28 cellular contexts compared by ENCODE assay signal in the genomic region with DNA sequence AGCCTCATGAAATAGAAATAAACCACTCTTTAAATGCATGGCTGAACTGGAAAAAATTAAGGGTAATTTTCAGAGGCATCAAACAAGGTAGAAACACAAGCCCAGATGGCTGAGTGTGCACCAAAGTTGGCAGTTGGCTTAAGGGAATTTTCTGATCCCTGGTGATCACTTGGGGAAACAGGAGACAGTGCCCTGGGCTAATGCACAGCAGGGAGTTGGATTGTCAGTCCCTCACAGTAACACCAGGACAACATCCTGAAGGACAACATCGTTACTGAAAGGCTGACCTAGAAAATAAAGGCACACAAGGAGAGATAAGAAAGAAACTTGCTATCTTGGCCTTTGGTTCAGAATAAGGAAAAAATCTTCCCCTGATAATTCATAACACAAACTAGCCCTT.
DNase-seq lines count a peak whose midpoint lies in the region; TF ChIP-seq lines count a peak whose summit lies in the region.
"Had no signal": no experiment of that assay in that cellular context is flagged by ENCODE, and none has a peak within 500 bp of the region (broad histone marks: within the 10 kb centered on the region; RNA-seq: fewer than 3 reads in every experiment).

No MANE protein-coding gene starts in this region.

- no peak overlapping the region for H4K91ac ChIP-seq in H9 (ENCODE audit: insufficient read length, low read depth, low read length)

- H3K27ac Mint-ChIP-seq in H9 = no peak overlapping the region
- H3K27ac Mint-ChIP-seq: activated CD4-positive, alpha-beta T cell treated with anti-CD3 and anti-CD28 coated beads, Interleukin-2, amount 10 ng/mL, durations not matched to agents 7 days and 5 days; CD14-positive monocyte; natural killer cell treated with Interleukin-12 subunit alpha and Interleukin-12 subunit beta and Interleukin-15 and Interleukin-18, amount 100 ng/mL, for 72 hours; stimulated activated effector memory CD8-positive, alpha-beta T cell treated with anti-CD3 and anti-CD28 coated beads, Interleukin-12 subunit alpha, Interleukin-12 subunit beta, amount 100 ng/mL, for 72 hours had no signal

- no peak overlapping the region for H2BK20ac ChIP-seq in H9 (ENCODE audit: low read depth, low read length, poor library complexity, severe bottlenecking)

- H3K4me3 ChIP-seq in NT2/D1 (ENCODE audit: insufficient read length, low read depth) (no peak overlapping the region), smooth muscle cell (no peak overlapping the region)
- H3K4me3 ChIP-seq: adrenal gland, GM12878, mucosa of descending colon, pancreas, right atrium auricular region, upper lobe of left lung had no signal

- no peak for TF ChIP-seq CTCF in H9 (conservative IDR thresholded peaks at IDR 0.05)
- no peak for TF ChIP-seq CTCF in smooth muscle cell (IDR thresholded peaks at IDR 0.05; ENCODE audit: borderline replicate concordance, insufficient read depth, poor library complexity, severe bottlenecking)

- H3K18ac ChIP-seq in H9 (ENCODE audit: insufficient read length, low read depth, low read length) = no peak overlapping the region

- H3K9me3 Mint-ChIP-seq in H9 = no peaks in the 10 kb centered on the region
- H3K9me3 Mint-ChIP-seq: activated CD4-positive, alpha-beta T cell treated with anti-CD3 and anti-CD28 coated beads, Interleukin-2, amount 10 ng/mL, durations not matched to agents 7 days and 5 days; natural killer cell treated with Interleukin-12 subunit alpha and Interleukin-12 subunit beta and Interleukin-15 and Interleukin-18, amount 100 ng/mL, for 72 hours had no signal

- H3K79me2 ChIP-seq in H9 (ENCODE audit: insufficient read depth, low read length) = no peaks in the 10 kb centered on the region
- no peaks in the 10 kb centered on the region for H3K79me2 ChIP-seq in smooth muscle cell (ENCODE audit: low read depth)

- no peaks in the 10 kb centered on the region for H3K79me1 ChIP-seq in H9 (ENCODE audit: insufficient read depth, low read depth, low read length, poor library complexity, severe bottlenecking)

- no peak overlapping the region for H2AFZ ChIP-seq in H9 (ENCODE audit: low read length)
- no peak overlapping the region for H2AFZ ChIP-seq in smooth muscle cell (ENCODE audit: low read depth)

- H3K56ac ChIP-seq in H9 (ENCODE audit: insufficient read length, low read depth, low read length) = no peak overlapping the region

- no peak overlapping the region for H2BK12ac ChIP-seq in H9 (ENCODE audit: insufficient read length, low read depth, low read length)

- no peak overlapping the region for H3T11ph ChIP-seq in H9 (ENCODE audit: low read length)

- no CpG with 5 or more reads among the region's 1 CpG for WGBS in H9 (ENCODE audit: extremely low coverage, insufficient read length, low lambda C conversion rate)
- 4% methylated on average over 1 of the region's 1 CpG for WGBS in smooth muscle cell (ENCODE audit: low lambda C conversion rate)

- H3K9ac ChIP-seq in H9 (ENCODE audit: extremely low read depth, insufficient read length, low read length) = no peak overlapping the region
- no peak overlapping the region for H3K9ac ChIP-seq in NT2/D1 (ENCODE audit: insufficient read length, low read depth)
- no peak overlapping the region for H3K9ac ChIP-seq in smooth muscle cell (ENCODE audit: low read depth)

- DNase-seq in H9 (peak; percentile 32), NT2/D1 (ENCODE audit: low read depth, low spot score) (peak; percentile 23), iPS DF 19.7 (ENCODE audit: low read depth, low spot score) (peak; percentile 3), smooth muscle cell (lab: John Stamatoyannopoulos, UW; ENCODE audit: unreplicated experiment) (no peak), NCI-H1930 (lab: John Stamatoyannopoulos, UW) (no peak), MV-4-11 (lab: John Stamatoyannopoulos, UW) (no peak)
- DNase-seq in activated naive CD4-positive, alpha-beta T cell treated with anti-CD3 and anti-CD28 coated beads, Interleukin-2, amount 50 U/mL, for 16 hours = no peak
- DNase-seq: activated CD4-positive, alpha-beta T cell treated with anti-CD3 and anti-CD28 coated beads, Interleukin-2, amount 10 ng/mL, durations not matched to agents 7 days and 5 days; activated naive CD4-positive, alpha-beta T cell; activated T-cell treated with anti-CD3 and anti-CD28 coated beads, Interleukin-2, amount 50 U/mL, for 4 hours; adrenal gland; mucosa of descending colon; NCI-H1105 treated with DMSO at 0.1 percent for 48 hours; NCI-H2081; NCI-H345; NCI-H774; pancreas; SHP77; stimulated activated CD4-positive, alpha-beta T cell treated with anti-CD3 and anti-CD28 coated beads, Interleukin-12 subunit alpha, Interleukin-12 subunit beta, amount 100 ng/mL, for 4 hours; stimulated activated CD4-positive, alpha-beta T cell treated with anti-CD3 and anti-CD28 coated beads, Interleukin-4, amount 100 ng/mL, for 1 hour; T1000; upper lobe of left lung had no signal

- H3K23me2 ChIP-seq in H9 (ENCODE audit: insufficient read length, low read depth, low read length, poor library complexity, severe bottlenecking) = no peaks in the 10 kb centered on the region

- H2BK120ac ChIP-seq in H9 (ENCODE audit: low read depth, low read length, poor library complexity, severe bottlenecking) = no peak overlapping the region

- no peak overlapping the region for H3K4me3 Mint-ChIP-seq in H9
- H3K4me3 Mint-ChIP-seq: activated CD4-positive, alpha-beta T cell treated with anti-CD3 and anti-CD28 coated beads, Interleukin-2, amount 10 ng/mL, durations not matched to agents 7 days and 5 days; activated T-cell treated with anti-CD3 and anti-CD28 coated beads, Interleukin-2, amount 50 U/mL, for 4 hours; CD14-positive monocyte; natural killer cell treated with Interleukin-12 subunit alpha and Interleukin-12 subunit beta and Interleukin-15 and Interleukin-18, amount 100 ng/mL, for 72 hours; stimulated activated effector memory CD8-positive, alpha-beta T cell treated with anti-CD3 and anti-CD28 coated beads, Interleukin-12 subunit alpha, Interleukin-12 subunit beta, amount 100 ng/mL, for 72 hours had no signal

- no peak overlapping the region for H2AK5ac ChIP-seq in H9 (ENCODE audit: insufficient read length, low read length)

- H3K27ac ChIP-seq in H9 (ENCODE audit: insufficient read length, low read depth, low read length) = no peak overlapping the region
- peak overlapping the region; percentile 81 for H3K27ac ChIP-seq in smooth muscle cell (ENCODE audit: low read depth)
- H3K27ac ChIP-seq: adrenal gland, pancreas, right atrium auricular region, upper lobe of left lung had no signal

- H3K9me3 ChIP-seq in H9 (ENCODE audit: control insufficient read depth, low read depth, low read length) = no peaks in the 10 kb centered on the region
- H3K9me3 ChIP-seq in NT2/D1 (ENCODE audit: insufficient read depth, low read length) = peaks cover 7% of the 10 kb centered on the region; the same call in 1 of the 2 replicates
- H3K9me3 ChIP-seq in smooth muscle cell (replicated peaks; ENCODE audit: low read depth) = no peaks in the 10 kb centered on the region
- H3K9me3 ChIP-seq: adrenal gland, mucosa of descending colon, pancreas, right atrium auricular region, upper lobe of left lung had no signal

- no peak overlapping the region for H2BK5ac ChIP-seq in H9 (ENCODE audit: insufficient read length, low read length)

- no peak overlapping the region for H4K5ac ChIP-seq in H9 (ENCODE audit: insufficient read length, low read depth, low read length)

- no peak overlapping the region for H3K23ac ChIP-seq in H9 (ENCODE audit: insufficient read length, low read depth, low read length)

- H3K36me3 Mint-ChIP-seq in H9 (ENCODE audit: insufficient read depth in 1 of 3, low read depth in 3 of 3) = no peaks in the 10 kb centered on the region
- H3K36me3 Mint-ChIP-seq: CD14-positive monocyte; natural killer cell treated with Interleukin-12 subunit alpha and Interleukin-12 subunit beta and Interleukin-15 and Interleukin-18, amount 100 ng/mL, for 72 hours; stimulated activated effector memory CD8-positive, alpha-beta T cell treated with anti-CD3 and anti-CD28 coated beads, Interleukin-12 subunit alpha, Interleukin-12 subunit beta, amount 100 ng/mL, for 72 hours had no signal

- H3K4me1 ChIP-seq in H9 (ENCODE audit: insufficient read depth, low read length) = no peaks in the 10 kb centered on the region; the same call in 1 of the 2 replicates
- H3K4me1 ChIP-seq in NT2/D1 (ENCODE audit: insufficient read depth, insufficient read length) = no peaks in the 10 kb centered on the region
- peaks cover 40% of the 10 kb centered on the region for H3K4me1 ChIP-seq in smooth muscle cell (ENCODE audit: low read depth)
- H3K4me1 ChIP-seq: adrenal gland, pancreas, right atrium auricular region, upper lobe of left lung had no signal

- H3K36me3 ChIP-seq in NT2/D1 (ENCODE audit: insufficient read depth, insufficient read length, low read length) = no peaks in the 10 kb centered on the region
- no peaks in the 10 kb centered on the region for H3K36me3 ChIP-seq in smooth muscle cell (ENCODE audit: low read depth)
- H3K36me3 ChIP-seq: adrenal gland, brain microvascular endothelial cell, pancreas, right atrium auricular region, upper lobe of left lung had no signal

- H3K14ac ChIP-seq in H9 (ENCODE audit: insufficient read depth, low read length) = no peak overlapping the region

- H2BK15ac ChIP-seq in H9 (ENCODE audit: low read depth, low read length) = no peak overlapping the region

- H3K4me1 Mint-ChIP-seq in H9 = peaks cover 24 to 31% of the 10 kb centered on the region in 2 experiments
- H3K4me1 Mint-ChIP-seq: activated CD4-positive, alpha-beta T cell treated with anti-CD3 and anti-CD28 coated beads, Interleukin-2, amount 10 ng/mL, durations not matched to agents 7 days and 5 days; CD14-positive monocyte; stimulated activated effector memory CD8-positive, alpha-beta T cell treated with anti-CD3 and anti-CD28 coated beads, Interleukin-12 subunit alpha, Interleukin-12 subunit beta, amount 100 ng/mL, for 72 hours had no signal

- peaks cover 1% of the 10 kb centered on the region; the same call in 1 of the 2 replicates for H3K27me3 Mint-ChIP-seq in H9 (ENCODE audit: low read depth)
- H3K27me3 Mint-ChIP-seq: activated CD4-positive, alpha-beta T cell treated with anti-CD3 and anti-CD28 coated beads, Interleukin-2, amount 10 ng/mL, durations not matched to agents 7 days and 5 days; natural killer cell treated with Interleukin-12 subunit alpha and Interleukin-12 subunit beta and Interleukin-15 and Interleukin-18, amount 100 ng/mL, for 72 hours had no signal

- H3K27me3 ChIP-seq in H9 (ENCODE audit: insufficient read depth, low read length) (no peaks in the 10 kb centered on the region), NT2/D1 (ENCODE audit: insufficient read depth, insufficient read length) (no peaks in the 10 kb centered on the region), smooth muscle cell (ENCODE audit: low read depth) (no peaks in the 10 kb centered on the region)
- H3K27me3 ChIP-seq: adrenal gland, brain microvascular endothelial cell, pancreas, right atrium auricular region, upper lobe of left lung had no signal

- no peak overlapping the region for H4K8ac ChIP-seq in H9 (replicated peaks; ENCODE audit: insufficient read length, low read depth, low read length)

- peaks cover 7% of the 10 kb centered on the region for H3F3A ChIP-seq in smooth muscle cell (ENCODE audit: low read depth)

- H4K20me1 ChIP-seq in H9 (ENCODE audit: control insufficient read depth, insufficient read depth, insufficient read length) (no peaks in the 10 kb centered on the region), smooth muscle cell (ENCODE audit: low read depth) (no peaks in the 10 kb centered on the region)

- no peak overlapping the region for H3K4ac ChIP-seq in H9 (ENCODE audit: low read depth, low read length)

- no peak overlapping the region for H3K4me2 ChIP-seq in H9 (ENCODE audit: insufficient read depth, insufficient read length, low read length)
- peak overlapping the region; percentile 53 for H3K4me2 ChIP-seq in smooth muscle cell

Comparison
In these comparisons a context has a peak if more than half of its experiments do, and no peak if none do; other contexts are left out.
1. DNase-seq: peak in H9 (single experiment), NT2/D1 (single experiment) and iPS DF 19.7 (single experiment); none in smooth muscle cell (single experiment), activated naive CD4-positive, alpha-beta T cell treated with anti-CD3 and anti-CD28 coated beads, Interleukin-2, amount 50 U/mL, for 16 hours (single experiment), NCI-H1930 (0 of 2) and MV-4-11 (single experiment).